ENCODE assay signal across 8 cellular contexts in genomic region chr10:101588879-101589278, GRCh38. TPM values are rescaled to one million over a fixed set of nuclear protein-coding genes. Genes with fewer than 3 reads are reported as not detected.
DNase-seq lines count a peak whose midpoint lies in the region; ATAC-seq and TF ChIP-seq lines count a peak whose summit lies in the region.

No MANE protein-coding gene starts in this region.

- peaks cover 2% of the 10 kb centered on the region for H4K20me1 ChIP-seq in osteoblast (ENCODE audit: insufficient read depth, low read length)

- no peak for ATAC-seq in GM18909 (IDR thresholded peaks at IDR 0.05; ENCODE audit: poor library complexity, unreplicated experiment)

- no peak overlapping the region for H3K27ac ChIP-seq in CD8-positive, alpha-beta memory T cell (ENCODE audit: low read depth, low read length)
- peak overlapping the region in 1 of 59 donors; percentile 1 for H3K27ac ChIP-seq in dorsolateral prefrontal cortex
- peak overlapping the region; percentile 66 for H3K27ac ChIP-seq in osteoblast (ENCODE audit: low read depth, low read length)

- no peaks in the 10 kb centered on the region for H3K9me3 Mint-ChIP-seq in CD8-positive, alpha-beta memory T cell

- peak overlapping the region in 4 of 8 donors; percentile 12 to 89 (median 49) for H3K27ac Mint-ChIP-seq in CD8-positive, alpha-beta memory T cell

- POLR2A ChIA-PET in CD8-positive, alpha-beta memory T cell (lab: Charles Lee): no interaction called here

- H3K79me2 ChIP-seq in osteoblast (ENCODE audit: insufficient read depth, low read length): peaks cover 26% of the 10 kb centered on the region

- H3K36me3 ChIP-seq in CD8-positive, alpha-beta memory T cell (ENCODE audit: insufficient read depth, low read length): no peaks in the 10 kb centered on the region
- H3K36me3 ChIP-seq in osteoblast (ENCODE audit: insufficient read depth, low read length): peaks cover 14% of the 10 kb centered on the region

- peaks cover 16% of the 10 kb centered on the region for H3K4me1 ChIP-seq in CD8-positive, alpha-beta memory T cell (ENCODE audit: insufficient read depth, low read length)
- H3K4me1 ChIP-seq in osteoblast (ENCODE audit: insufficient read depth, low read length): peaks cover 19% of the 10 kb centered on the region

- H3K27me3 ChIP-seq in CD8-positive, alpha-beta memory T cell (ENCODE audit: insufficient read depth, low read length, poor library complexity, severe bottlenecking): peaks cover 5% of the 10 kb centered on the region
- H3K27me3 ChIP-seq in dorsolateral prefrontal cortex (no peaks in the 10 kb centered on the region), osteoblast (ENCODE audit: insufficient read depth, low read length) (no peaks in the 10 kb centered on the region)

- TF ChIP-seq POLR2A in NB4 (IDR thresholded peaks at IDR 0.05; ENCODE audit: extremely low read depth, insufficient read length): no peak

- peaks cover 0 to 25% (median 4%) of the 10 kb centered on the region in 3 donors for H3K36me3 Mint-ChIP-seq in CD8-positive, alpha-beta memory T cell

- peaks cover 27 to 31% (median 28%) of the 10 kb centered on the region in 3 donors for H3K4me1 Mint-ChIP-seq in CD8-positive, alpha-beta memory T cell

- H3K4me2 ChIP-seq in osteoblast (ENCODE audit: insufficient read depth, low read length): peak overlapping the region; percentile 99

- TF ChIP-seq CTCF in NB4 (IDR thresholded peaks at IDR 0.05; ENCODE audit: low read depth, low read length) (no peak), dorsolateral prefrontal cortex (IDR thresholded peaks at IDR 0.05 in 54 of 56, conservative IDR thresholded peaks at IDR 0.05 in 2 of 56; ENCODE audit: low read depth in 1 of 56, partially characterized antibody in 56 of 56) (no peak), osteoblast (IDR thresholded peaks at IDR 0.05; ENCODE audit: extremely low read depth, low read depth, low read length) (no peak)

- H2AFZ ChIP-seq in osteoblast (ENCODE audit: low read length): peak overlapping the region; percentile 85

- DNase-seq in CD8-positive, alpha-beta memory T cell: no peak
- DNase-seq in NB4 (ENCODE audit: low read depth): no peak
- no peak for DNase-seq in dorsolateral prefrontal cortex
- peak; percentile 93 for DNase-seq in osteoblast (ENCODE audit: insufficient read length, low spot score, missing footprints)
- DNase-seq in activated effector memory CD4-positive, alpha-beta T cell treated with anti-CD3 and anti-CD28 coated beads, Interleukin-2, amount 50 U/mL, for 16 hours: no peak
- DNase-seq in activated CD4-positive, CD25-positive, alpha-beta regulatory T cell (lab: John Stamatoyannopoulos, UW): no peak
- DNase-seq in NCI-H2081 treated with DMSO at 0.1 percent for 48 hours (lab: John Stamatoyannopoulos, UW): no peak

- H3K27me3 Mint-ChIP-seq in CD8-positive, alpha-beta memory T cell: no peaks in the 10 kb centered on the region

- CTCF ChIA-PET in CD8-positive, alpha-beta memory T cell (lab: Charles Lee): interaction anchor here (2.1 kb wide), 1 partner anchor 375 kb away, joined by 8 read pairs; no protein-coding TSS in a partner anchor

- peak overlapping the region; percentile 56 to 97 (median 94) for H3K4me3 Mint-ChIP-seq in CD8-positive, alpha-beta memory T cell

- H3K9me3 ChIP-seq in CD8-positive, alpha-beta memory T cell (ENCODE audit: low read length): no peaks in the 10 kb centered on the region
- H3K9me3 ChIP-seq in osteoblast (ENCODE audit: low read depth, low read length): no peaks in the 10 kb centered on the region

- intact Hi-C loops in dorsolateral prefrontal cortex (cut with DNase I): no loop called here

- peak overlapping the region; percentile 95 for H3K4me3 ChIP-seq in CD8-positive, alpha-beta memory T cell (ENCODE audit: low read length)
- H3K4me3 ChIP-seq in NB4 (ENCODE audit: low read depth, low read length): peak overlapping the region; percentile 93
- H3K4me3 ChIP-seq in dorsolateral prefrontal cortex: peak overlapping the region; percentile 63 to 100 (median 95)
- H3K4me3 ChIP-seq in osteoblast (ENCODE audit: insufficient read depth, low read length): peak overlapping the region; percentile 95

RNA-seq across cellular contexts. Expression of gene DPCD, which starts 0.8 kb away (rescaled TPM):
- 10 to 100 TPM; 21.0 to 22.6 TPM for total RNA-seq in CD8-positive, alpha-beta memory T cell
- polyA plus RNA-seq in CD8-positive, alpha-beta memory T cell: 0.75 TPM
- total RNA-seq in dorsolateral prefrontal cortex (10 to 100 TPM; 12.5 to 44.3 (median 27.3) TPM), osteoblast (28.9 and 36.2 TPM in 2 replicates)

RNA-seq across cellular contexts. Expression of gene POLL, which starts 0.8 kb away (rescaled TPM):
- 10 to 100 TPM; 30.9 to 32.6 TPM for total RNA-seq in CD8-positive, alpha-beta memory T cell
- polyA plus RNA-seq in CD8-positive, alpha-beta memory T cell: 15.9 TPM
- total RNA-seq in dorsolateral prefrontal cortex (10 to 100 TPM; 22.0 to 55.4 (median 35.3) TPM), osteoblast (17.1 and 18.5 TPM in 2 replicates)
